In the genomic region with DNA sequence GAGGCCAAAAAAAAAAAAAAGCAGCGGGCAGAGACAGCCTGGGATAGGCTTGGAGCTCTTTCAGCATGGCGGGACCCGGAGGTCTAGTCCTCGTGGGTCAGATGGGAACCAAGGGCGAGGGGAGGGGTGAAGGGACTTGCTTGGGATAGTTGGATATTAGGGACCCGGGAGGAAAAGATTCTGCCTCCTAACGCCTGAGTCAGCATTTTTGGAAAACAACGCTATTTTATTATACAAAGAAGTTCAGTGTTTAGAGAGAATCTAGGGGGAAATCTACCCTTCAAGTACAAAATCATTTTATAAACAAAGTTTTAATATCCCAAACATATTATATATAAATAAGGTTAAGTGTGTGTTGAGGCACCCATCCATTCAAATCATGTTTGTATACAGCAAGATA, we compare ENCODE assay signal across 9 cellular contexts.
"Had no signal": no experiment of that assay in that cellular context is flagged by ENCODE, and none has a peak within 500 bp of the region (broad histone marks: within the 10 kb centered on the region; RNA-seq: fewer than 3 reads in every experiment).

No MANE protein-coding gene starts in this region.

- H3K9ac ChIP-seq: GM23248, KMS-11 had no signal

- H3K4me3 ChIP-seq: GM23248 had no signal

- H3K27ac ChIP-seq: GM23248, KMS-11 had no signal

- H3K4me2 ChIP-seq: KMS-11 had no signal

- FAIRE-seq: H54, HTR-8/SVneo had no signal

- H3K27ac Mint-ChIP-seq: H9 had no signal

- DNase-seq: GM23248, GOT3, H9, HCEC 1CT, Karpas-422, KBM-7 had no signal

- H3K9me3 Mint-ChIP-seq: H9 had no signal

- H3K4me3 Mint-ChIP-seq: H9 had no signal

- H2AFZ ChIP-seq: GM23248 had no signal
